1 cellular context compared by ENCODE assay signal in genomic region chr3:59540241-59540640, GRCh38.
TF ChIP-seq lines count a peak whose summit lies in the region.

No MANE protein-coding gene starts in this region.

TF ChIP-seq in GM12878, 131 proteins besides CTCF, POLR2A, EP300 and RAD21:
- TF ChIP-seq ZNF207 (IDR thresholded peaks at IDR 0.05; ENCODE audit: borderline replicate concordance): no peak
- TF ChIP-seq SMAD1 (IDR thresholded peaks at IDR 0.05; ENCODE audit: low read depth, partially characterized antibody): no peak
- no peak for TF ChIP-seq CBX5 (IDR thresholded peaks at IDR 0.05; ENCODE audit: low read depth)
- no peak for TF ChIP-seq RCOR1 (conservative IDR thresholded peaks at IDR 0.05; ENCODE audit: low read depth, low read length)
- no peak for TF ChIP-seq NR2C2 (IDR thresholded peaks at IDR 0.05; ENCODE audit: borderline replicate concordance, control insufficient read depth, insufficient read length, low read depth)
- TF ChIP-seq SUZ12 (IDR thresholded peaks at IDR 0.05; ENCODE audit: unreplicated experiment): no peak
- TF ChIP-seq GATAD2B (conservative IDR thresholded peaks at IDR 0.05; ENCODE audit: low read depth): no peak
- TF ChIP-seq CEBPB (IDR thresholded peaks at IDR 0.05; ENCODE audit: borderline replicate concordance in 1 of 2, low read depth in 2 of 2, low read length in 2 of 2): no peak
- no peak for TF ChIP-seq ZNF24 (IDR thresholded peaks at IDR 0.05)
- no peak for TF ChIP-seq JUND (IDR thresholded peaks at IDR 0.05; ENCODE audit: low read depth, low read length)
- TF ChIP-seq SP1 (IDR thresholded peaks at IDR 0.05; ENCODE audit: low read depth, low read length): no peak
- TF ChIP-seq PRDM15 (CRISPR knock-in tag; IDR thresholded peaks at IDR 0.05): no peak
- no peak for TF ChIP-seq NKRF (conservative IDR thresholded peaks at IDR 0.05)
- no peak for TF ChIP-seq ESRRA (IDR thresholded peaks at IDR 0.05; ENCODE audit: low read length)
